In genomic region chr6:138410972-138411667, GRCh38 we compare ENCODE assay signal across 10 cellular contexts. TPM values are rescaled to one million over a fixed set of nuclear protein-coding genes. Genes with fewer than 3 reads are reported as not detected.
DNase-seq lines count a peak whose midpoint lies in the region; ATAC-seq and TF ChIP-seq lines count a peak whose summit lies in the region.
"Had no signal": no experiment of that assay in that cellular context is flagged by ENCODE, and none has a peak within 500 bp of the region (broad histone marks: within the 10 kb centered on the region; RNA-seq: fewer than 3 reads in every experiment).

No MANE protein-coding gene starts in this region.

- intact Hi-C loops in heart left ventricle (cut with DNase I): no loop called here

- peak; percentile 54 for ATAC-seq in GM18909 (IDR thresholded peaks at IDR 0.05; ENCODE audit: poor library complexity, unreplicated experiment)
- peak; percentile 68 for ATAC-seq in HG03520 (IDR thresholded peaks at IDR 0.05; ENCODE audit: unreplicated experiment)
- ATAC-seq in GM18907 (IDR thresholded peaks at IDR 0.05; ENCODE audit: unreplicated experiment): no peak
- ATAC-seq in GM19035 (IDR thresholded peaks at IDR 0.05; ENCODE audit: unreplicated experiment): no peak
- no peak for ATAC-seq in heart left ventricle

- H3K27ac ChIP-seq in osteoblast (ENCODE audit: low read depth, low read length): peak overlapping the region; percentile 69
- peak overlapping the region in 2 of 12 donors; percentile 14 to 24 for H3K27ac ChIP-seq in heart left ventricle

- no peaks in the 10 kb centered on the region for H4K20me1 ChIP-seq in osteoblast (ENCODE audit: insufficient read depth, low read length)

- DNase-seq in amniotic epithelial cell (ENCODE audit: low read depth): peak; percentile 94
- DNase-seq in osteoblast (ENCODE audit: insufficient read length, low spot score, missing footprints): peak; percentile 85
- DNase-seq in heart left ventricle: no peak
- no peak for DNase-seq in GOT3 (lab: John Stamatoyannopoulos, UW)
- DNase-seq: stimulated activated CD4-positive, alpha-beta T cell treated with anti-CD3 and anti-CD28 coated beads, Interleukin-4, amount 100 ng/mL, for 24 hours had no signal

- peak overlapping the region; percentile 46 for H3K4me2 ChIP-seq in osteoblast (ENCODE audit: insufficient read depth, low read length)

- H3K9me3 ChIP-seq in osteoblast (ENCODE audit: low read depth, low read length) (no peaks in the 10 kb centered on the region), heart left ventricle (no peaks in the 10 kb centered on the region)

- H3K27me3 ChIP-seq in osteoblast (ENCODE audit: insufficient read depth, low read length) (no peaks in the 10 kb centered on the region), heart left ventricle (no peaks in the 10 kb centered on the region)

- H3K36me3 ChIP-seq in osteoblast (ENCODE audit: insufficient read depth, low read length) (peaks cover 44% of the 10 kb centered on the region), heart left ventricle (peaks cover 0 to 94% (median 84%) of the 10 kb centered on the region in 9 donors)

- H3K79me2 ChIP-seq in osteoblast (ENCODE audit: insufficient read depth, low read length): no peaks in the 10 kb centered on the region

- no peak for TF ChIP-seq POLR2A in heart left ventricle (IDR thresholded peaks at IDR 0.05)

- TF ChIP-seq CTCF in osteoblast (IDR thresholded peaks at IDR 0.05; ENCODE audit: extremely low read depth, low read depth, low read length): no peak
- no peak for TF ChIP-seq CTCF in heart left ventricle (IDR thresholded peaks at IDR 0.05)

- peaks cover 21% of the 10 kb centered on the region for H3K4me1 ChIP-seq in osteoblast (ENCODE audit: insufficient read depth, low read length)
- peaks cover 0 to 16% (median 0%) of the 10 kb centered on the region in 12 donors for H3K4me1 ChIP-seq in heart left ventricle

- H2AFZ ChIP-seq in osteoblast (ENCODE audit: low read length): no peak overlapping the region

- 66 to 78% (median 72%) methylated on average over 2 of the region's 2 CpGs for WGBS in heart left ventricle, 4 donors

- H3K4me3 ChIP-seq in osteoblast (ENCODE audit: insufficient read depth, low read length) (no peak overlapping the region), heart left ventricle (no peak overlapping the region)

RNA-seq across cellular contexts. Expression of gene HEBP2, which starts 7.1 kb away (rescaled TPM):
- total RNA-seq in osteoblast (35.1 and 35.8 TPM in 2 replicates), heart left ventricle (100 to 1,000 TPM in 4 of 9 donors, 10 to 100 TPM in 5; 45.1 to 110 (median 92.6) TPM)
- polyA plus RNA-seq in heart left ventricle: 10 to 100 TPM; 20.3 to 52.1 TPM

RNA-seq across cellular contexts. Expression of gene SMIM28, which starts 33.4 kb away (rescaled TPM):
- total RNA-seq in osteoblast: not detected in 2 replicates
- total RNA-seq in heart left ventricle: not detected
- polyA plus RNA-seq in heart left ventricle: not detected
- total RNA-seq: SK-MEL-5 had no signal

Comparison
In these comparisons a context has a peak if more than half of its experiments do, and no peak if none do; other contexts are left out.
1. ATAC-seq: peak in GM18909 (single experiment) and HG03520 (single experiment); none in GM18907 (single experiment), GM19035 (single experiment) and heart left ventricle (0 of 4).
2. DNase-seq: peak in amniotic epithelial cell (single experiment) and osteoblast (single experiment); none in heart left ventricle (0 of 5) and GOT3 (single experiment).